In genomic region chr3:48240711-48241491, GRCh38 we compare ENCODE assay signal across 1 cellular context.
TF ChIP-seq lines count a peak whose summit lies in the region.

Gene ZNF589, plus strand, starts transcription at chr3:48241104. Its CDS starts 68 bp downstream, at chr3:48241172.

TF ChIP-seq in A549, 52 proteins besides CTCF, POLR2A, EP300 and RAD21 (continued from another document):
- TF ChIP-seq REST (IDR thresholded peaks at IDR 0.05), result no peak
- no peak for TF ChIP-seq RCOR1 (IDR thresholded peaks at IDR 0.05; ENCODE audit: low read depth, low read length)
- TF ChIP-seq USF2 (IDR thresholded peaks at IDR 0.05), result no peak
- no peak for TF ChIP-seq FOSB (CRISPR knock-in tag; IDR thresholded peaks at IDR 0.05)
- TF ChIP-seq BCL3 (IDR thresholded peaks at IDR 0.05), result peak; percentile 69; the same call in 1 of the 3 replicates
- no peak for TF ChIP-seq CEBPB (IDR thresholded peaks at IDR 0.05)
- peak; percentile 38 to 67; a peak in 2 of 5 replicates for TF ChIP-seq JUN (IDR thresholded peaks at IDR 0.05)
- peak; percentile 87 for TF ChIP-seq MAX (IDR thresholded peaks at IDR 0.05)
- peak; percentile 65; the same call in 1 of the 2 replicates for TF ChIP-seq MYC (IDR thresholded peaks at IDR 0.05; ENCODE audit: borderline replicate concordance, low read length)
- no peak for TF ChIP-seq FOXS1 (CRISPR knock-in tag; IDR thresholded peaks at IDR 0.05)
- no peak for TF ChIP-seq PBX3 (IDR thresholded peaks at IDR 0.05)
- no peak for TF ChIP-seq HOXB13 (CRISPR knock-in tag; IDR thresholded peaks at IDR 0.05; ENCODE audit: low read depth)
- TF ChIP-seq GATA3 (IDR thresholded peaks at IDR 0.05; ENCODE audit: borderline replicate concordance), result no peak
- TF ChIP-seq ATOH8 (CRISPR knock-in tag; IDR thresholded peaks at IDR 0.05; ENCODE audit: low read depth), result no peak
- TF ChIP-seq HEYL (CRISPR knock-in tag; IDR thresholded peaks at IDR 0.05), result no peak
- TF ChIP-seq HOXA7 (CRISPR knock-in tag; IDR thresholded peaks at IDR 0.05), result no peak
- no peak for TF ChIP-seq FOSL2 (IDR thresholded peaks at IDR 0.05)
- TF ChIP-seq FOSL2 (CRISPR knock-in tag; IDR thresholded peaks at IDR 0.05), result 0 out of 2 replicates have a peak, but pooled peaks have one; percentile 23
- TF ChIP-seq HOXB5 (CRISPR knock-in tag; IDR thresholded peaks at IDR 0.05), result no peak
- TF ChIP-seq TFCP2L1 (CRISPR knock-in tag; IDR thresholded peaks at IDR 0.05), result 0 out of 2 replicates have a peak, but pooled peaks have one; percentile 51
- no peak for TF ChIP-seq NR3C1 (IDR thresholded peaks at IDR 0.05)
- peak; percentile 56; the same call in 1 of the 2 replicates for TF ChIP-seq E2F6 (IDR thresholded peaks at IDR 0.05; ENCODE audit: borderline replicate concordance, low read depth)
- TF ChIP-seq NPAS2 (CRISPR knock-in tag; IDR thresholded peaks at IDR 0.05; ENCODE audit: borderline replicate concordance), result no peak
- TF ChIP-seq ZC3H11A (IDR thresholded peaks at IDR 0.05), result no peak
- TF ChIP-seq MAFK (IDR thresholded peaks at IDR 0.05; ENCODE audit: partially characterized antibody), result no peak
- TF ChIP-seq HES2 (IDR thresholded peaks at IDR 0.05), result no peak
- no peak for TF ChIP-seq SMC3 (IDR thresholded peaks at IDR 0.05)
- no peak for TF ChIP-seq HDAC2 (IDR thresholded peaks at IDR 0.05)
- no peak for TF ChIP-seq POLR2AphosphoS2 (conservative IDR thresholded peaks at IDR 0.05; ENCODE audit: low read length)
- no peak for TF ChIP-seq JUNB (IDR thresholded peaks at IDR 0.05)
TF ChIP-seq in A549: peak in this region for 8.
